Comparison of ENCODE assay signal across 1 cellular context in genomic region chr22:33958741-33959140, GRCh38.
TF ChIP-seq lines count a peak whose summit lies in the region.

No MANE protein-coding gene starts in this region.

TF ChIP-seq in HepG2, 621 proteins besides CTCF, POLR2A, EP300 and RAD21 (continued from another document):
- no peak for TF ChIP-seq TARDBP (CRISPR knock-in tag; IDR thresholded peaks at IDR 0.05)
- TF ChIP-seq ZNF724P (CRISPR knock-in tag; IDR thresholded peaks at IDR 0.05; ENCODE audit: borderline replicate concordance): no peak
